In genomic region chr1:175089319-175089718, GRCh38 we compare ENCODE assay signal across 19 cellular contexts. TPM values are rescaled to one million over a fixed set of nuclear protein-coding genes. Genes with fewer than 3 reads are reported as not detected.
"Had no signal": no experiment of that assay in that cellular context is flagged by ENCODE, and none has a peak within 500 bp of the region (broad histone marks: within the 10 kb centered on the region; RNA-seq: fewer than 3 reads in every experiment).

No MANE protein-coding gene starts in this region.

- H3K27ac Mint-ChIP-seq: activated naive CD8-positive, alpha-beta T cell; dendritic cell treated with granulocyte-macrophage colony-stimulating factor and Interleukin-4, amounts not matched to agents 40 ng/mL and 50 ng/mL, for 4 days; memory B cell; T-helper 1 cell treated with Interleukin-12 subunit alpha and Interleukin-12 subunit beta and Interleukin-4 antibody, amounts not matched to agents 30 μg/mL and 1 μg/mL, for 36 hours had no signal

- DNase-seq: activated CD4-positive, alpha-beta T cell treated with anti-CD3 and anti-CD28 coated beads, Interleukin-2, amount 50 U/mL, for 1 hour; activated CD4-positive, CD25-positive, alpha-beta regulatory T cell; activated effector memory CD4-positive, alpha-beta T cell treated with Interleukin-2 at 50 U/mL for 16 hours; activated T-cell treated with anti-CD3 and anti-CD28 coated beads, Interleukin-2, amount 50 U/mL, for 1 hour; amygdala; brain microvascular endothelial cell; cerebellar nuclear complex; erythroblast; pancreas; stimulated activated naive CD4-positive, alpha-beta T cell; substantia nigra; transverse colon had no signal

- ATAC-seq: left lobe of liver, pancreas had no signal

- H3K4me3 ChIP-seq: pancreas, transverse colon had no signal

- H3K36me3 Mint-ChIP-seq: activated naive CD8-positive, alpha-beta T cell; memory B cell had no signal

- H3K36me3 ChIP-seq: brain microvascular endothelial cell, pancreas, transverse colon had no signal

- H3K27ac ChIP-seq: brain microvascular endothelial cell, pancreas, transverse colon had no signal

- H3K9me3 Mint-ChIP-seq: dendritic cell treated with granulocyte-macrophage colony-stimulating factor and Interleukin-4, amounts not matched to agents 40 ng/mL and 50 ng/mL, for 4 days; memory B cell; T-helper 1 cell treated with Interleukin-12 subunit alpha and Interleukin-12 subunit beta and Interleukin-4 antibody, amounts not matched to agents 30 μg/mL and 1 μg/mL, for 36 hours had no signal

- H3K27me3 ChIP-seq: brain microvascular endothelial cell, pancreas, transverse colon had no signal

- H3K4me1 Mint-ChIP-seq: memory B cell had no signal

- H3K27me3 Mint-ChIP-seq: dendritic cell treated with granulocyte-macrophage colony-stimulating factor and Interleukin-4, amounts not matched to agents 40 ng/mL and 50 ng/mL, for 4 days had no signal

- H3K9me3 ChIP-seq: pancreas, transverse colon had no signal

- H3K4me1 ChIP-seq: pancreas, transverse colon had no signal

- H3K4me3 Mint-ChIP-seq: activated naive CD8-positive, alpha-beta T cell; dendritic cell treated with granulocyte-macrophage colony-stimulating factor and Interleukin-4, amounts not matched to agents 40 ng/mL and 50 ng/mL, for 4 days; memory B cell; T-helper 1 cell treated with Interleukin-12 subunit alpha and Interleukin-12 subunit beta and Interleukin-4 antibody, amounts not matched to agents 30 μg/mL and 1 μg/mL, for 36 hours had no signal

RNA-seq across cellular contexts. Expression of gene TNN, which starts 21.7 kb away (rescaled TPM):
- total RNA-seq: renal cortical epithelial cell had no signal
- polyA plus RNA-seq: neural cell had no signal
